Comparison of ENCODE assay signal across 19 cellular contexts in the genomic region with DNA sequence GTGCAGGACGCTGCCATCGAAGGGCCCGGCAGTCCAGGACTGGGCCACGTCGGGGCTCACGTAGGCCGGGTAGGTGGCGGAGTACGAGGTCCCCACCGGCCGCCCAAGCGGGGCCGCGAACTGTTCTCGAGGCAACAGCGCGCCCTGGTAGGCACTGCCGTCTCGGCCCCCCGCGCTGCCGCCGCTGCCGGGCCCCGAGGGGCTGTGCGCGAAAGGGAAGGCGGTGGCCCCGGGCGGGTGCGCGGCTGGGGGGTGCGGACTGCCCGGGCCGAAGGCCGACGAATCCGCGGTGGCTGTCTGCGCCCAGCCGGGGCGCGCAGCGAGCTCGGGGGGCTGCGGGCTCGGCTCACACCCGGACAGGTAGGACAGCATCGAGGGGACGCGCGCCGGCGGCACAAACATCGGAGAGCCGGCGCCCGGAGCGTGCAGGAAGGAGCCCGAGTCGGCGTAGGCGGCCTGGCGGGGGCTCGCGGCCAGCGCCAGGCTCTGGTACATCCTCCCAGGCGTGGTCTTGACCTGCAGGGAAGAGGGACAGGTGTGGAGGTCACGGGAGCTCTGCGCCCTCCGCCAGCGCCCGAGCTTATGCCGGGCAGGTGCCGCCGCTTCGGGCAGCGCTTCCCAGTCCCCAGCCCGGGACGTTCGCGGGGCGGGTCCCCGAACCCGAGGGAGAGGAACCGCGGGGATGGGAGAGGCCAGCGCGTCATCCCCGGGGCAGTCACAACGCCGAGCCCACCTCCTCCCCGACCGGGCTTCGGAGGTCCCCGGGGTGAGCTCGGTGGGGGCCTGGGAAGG. TPM values are rescaled to one million over a fixed set of nuclear protein-coding genes. Genes with fewer than 3 reads are reported as not detected.
A peak's percentile ranks its signal among the peaks of the same experiment; 100 is the strongest.
DNase-seq lines count a peak whose midpoint lies in the region; ATAC-seq, FAIRE-seq and TF ChIP-seq lines count a peak whose summit lies in the region.
"Had no signal": no experiment of that assay in that cellular context is flagged by ENCODE, and none has a peak within 500 bp of the region (broad histone marks: within the 10 kb centered on the region; RNA-seq: fewer than 3 reads in every experiment).

No MANE protein-coding gene starts in this region.

- no peak overlapping the region for H3K27ac Mint-ChIP-seq in nephron
- H3K27ac Mint-ChIP-seq: activated naive CD4-positive, alpha-beta T cell treated with anti-CD3 and anti-CD28 coated beads for 36 hours; T-cell had no signal

- peaks cover 14% of the 10 kb centered on the region for H3K4me1 Mint-ChIP-seq in nephron

- H3K36me3 ChIP-seq in cardiac muscle cell (no peaks in the 10 kb centered on the region), body of pancreas (replicated peaks in 1 of 2; ENCODE audit: insufficient read depth in 1 of 2, low read depth in 2 of 2) (no peaks in the 10 kb centered on the region)

- H3K9me3 Mint-ChIP-seq in nephron: peaks cover 2% of the 10 kb centered on the region
- H3K9me3 Mint-ChIP-seq: activated naive CD4-positive, alpha-beta T cell treated with anti-CD3 and anti-CD28 coated beads for 36 hours; T-cell had no signal

- peak overlapping the region; percentile 63 for H3K4me3 ChIP-seq in cardiac muscle cell
- H3K4me3 ChIP-seq in body of pancreas: no peak overlapping the region

- H3K36me3 Mint-ChIP-seq in nephron (ENCODE audit: low read depth): no peaks in the 10 kb centered on the region
- H3K36me3 Mint-ChIP-seq: T-cell had no signal

- H3K27me3 ChIP-seq in cardiac muscle cell (no peaks in the 10 kb centered on the region), body of pancreas (peaks cover 0 to 16% of the 10 kb centered on the region in 2 donors)

- TF ChIP-seq CTCF in cardiac muscle cell (IDR thresholded peaks at IDR 0.05; ENCODE audit: low read depth, low read length) (no peak), nephron (IDR thresholded peaks at IDR 0.05; ENCODE audit: unreplicated experiment in 3 of 3) (no peak), body of pancreas (IDR thresholded peaks at IDR 0.05) (no peak)

- DNase-seq in NCI-H146 (lab: John Stamatoyannopoulos, UW): peak; percentile 30
- no peak for DNase-seq in NCI-H146 treated with DMSO at 0.1 percent for 48 hours (lab: John Stamatoyannopoulos, UW; ENCODE audit: unreplicated experiment)
- no peak for DNase-seq in cardiac muscle cell (ENCODE audit: low read depth in 1 of 2, low spot score in 1 of 2)
- peak; percentile 46 for DNase-seq in urothelium cell line (ENCODE audit: low spot score)
- no peak for DNase-seq in body of pancreas
- no peak for DNase-seq in effector CD4-positive, alpha-beta T cell
- DNase-seq: 8988T; activated CD4-positive, alpha-beta T cell treated with anti-CD3 and anti-CD28 coated beads, Interleukin-2, amount 50 U/mL, for 48 hours; activated naive CD4-positive, alpha-beta T cell treated with anti-CD3 and anti-CD28 coated beads for 36 hours; IMR-90; NCI-H187 treated with DMSO at 0.1 percent for 48 hours; posterior cingulate gyrus; T-cell had no signal

- H3K27me3 Mint-ChIP-seq in nephron (ENCODE audit: low read depth): peaks cover 78% of the 10 kb centered on the region

- H3K9me3 ChIP-seq in cardiac muscle cell (ENCODE audit: low read depth): no peaks in the 10 kb centered on the region
- no peaks in the 10 kb centered on the region for H3K9me3 ChIP-seq in body of pancreas

- H3K4me1 ChIP-seq in cardiac muscle cell (ENCODE audit: low read depth) (peaks cover 38% of the 10 kb centered on the region), body of pancreas (peaks cover 18% of the 10 kb centered on the region)

- FAIRE-seq in urothelium cell line (lab: Jason Lieb, UNC): peak; percentile 58
- FAIRE-seq: D721Med, H54 had no signal

- H3K4me3 Mint-ChIP-seq in nephron: peak overlapping the region in 2 of 3 experiments; percentile 14 to 43
- H3K4me3 Mint-ChIP-seq: activated naive CD4-positive, alpha-beta T cell treated with anti-CD3 and anti-CD28 coated beads for 36 hours had no signal

- peak in 1 of 3 donors; percentile 6 for TF ChIP-seq POLR2A in body of pancreas (IDR thresholded peaks at IDR 0.05)

- ATAC-seq in body of pancreas (no peak), GM19328 (IDR thresholded peaks at IDR 0.05; ENCODE audit: unreplicated experiment) (no peak)
- ATAC-seq: T-cell had no signal

- H3K27ac ChIP-seq in cardiac muscle cell (peak overlapping the region; percentile 85), body of pancreas (no peak overlapping the region)

- WGBS in body of pancreas, 2 donors: 3 to 4% methylated on average over 17 to 77 of the region's 97 CpGs

- intact Hi-C loops in body of pancreas (cut with DNase I): no loop called here

RNA-seq across cellular contexts. Expression of gene GATA5, which starts 0.6 kb away (rescaled TPM):
- total RNA-seq in cardiac muscle cell: 79.0 and 103 TPM in 2 replicates
- 66.8 and 96.5 TPM in 2 replicates for polyA plus RNA-seq in cardiac muscle cell
- not detected for total RNA-seq in body of pancreas
- total RNA-seq: activated naive CD4-positive, alpha-beta T cell treated with anti-CD3 and anti-CD28 coated beads for 36 hours; chondrocyte; IMR-90; T-cell had no signal
- polyA plus RNA-seq: IMR-90 had no signal

RNA-seq across cellular contexts. Expression of gene RBBP8NL, which starts 47.9 kb away (rescaled TPM):
- not detected in 2 replicates for total RNA-seq in cardiac muscle cell
- not detected in 2 replicates for polyA plus RNA-seq in cardiac muscle cell
- total RNA-seq in body of pancreas: 1 to 10 TPM; 2.3 TPM
- total RNA-seq: activated naive CD4-positive, alpha-beta T cell treated with anti-CD3 and anti-CD28 coated beads for 36 hours; chondrocyte; IMR-90; left lobe of liver; T-cell had no signal
- polyA plus RNA-seq: IMR-90 had no signal

Comparison
In these comparisons a context has a peak if more than half of its experiments do, and no peak if none do; other contexts are left out.
1. DNase-seq: peak in NCI-H146 (single experiment) and urothelium cell line (single experiment); none in NCI-H146 treated with DMSO at 0.1 percent for 48 hours (single experiment), cardiac muscle cell (0 of 2), body of pancreas (0 of 4) and effector CD4-positive, alpha-beta T cell (single experiment).
2. RNA of gene GATA5, which starts 0.6 kb away (total RNA-seq): 79.0 to 103 TPM in cardiac muscle cell; not detected in body of pancreas; every median in the first group is over 10 times any median in the second.